ENCODE assay signal across 31 cellular contexts in genomic region chr1:42698081-42698813, GRCh38. TPM values are rescaled to one million over a fixed set of nuclear protein-coding genes. Genes with fewer than 3 reads are reported as not detected.
A peak's percentile ranks its signal among the peaks of the same experiment; 100 is the strongest.
DNase-seq lines count a peak whose midpoint lies in the region; ATAC-seq and TF ChIP-seq lines count a peak whose summit lies in the region.
"Had no signal": no experiment of that assay in that cellular context is flagged by ENCODE, and none has a peak within 500 bp of the region (broad histone marks: within the 10 kb centered on the region; RNA-seq: fewer than 3 reads in every experiment).

No MANE protein-coding gene starts in this region.

- TF ChIP-seq POLR2A in heart left ventricle (IDR thresholded peaks at IDR 0.05) = no peak

- CTCF ChIA-PET in activated CD8-positive, alpha-beta T cell treated with anti-CD3 and anti-CD28 coated beads for 36 hours (lab: Charles Lee) = interaction anchor here (1.4 kb wide), 1 partner anchor 36 kb away, joined by 3 read pairs; no protein-coding TSS in a partner anchor
- CTCF ChIA-PET in activated CD8-positive, alpha-beta T cell treated with anti-CD3 and anti-CD28 coated beads, Interleukin-2, amount 10 ng/mL, durations not matched to agents 7 days and 5 days (lab: Charles Lee) = no interaction called here

- no peak for DNase-seq in activated CD8-positive, alpha-beta T cell treated with anti-CD3 and anti-CD28 coated beads for 36 hours
- DNase-seq in activated CD8-positive, alpha-beta T cell treated with anti-CD3 and anti-CD28 coated beads, Interleukin-2, amount 10 ng/mL, durations not matched to agents 7 days and 5 days = no peak
- DNase-seq in T-helper 17 cell (no peak), endodermal cell (no peak), GM10266 (ENCODE audit: extremely low spot score) (no peak), heart left ventricle (no peak)
- DNase-seq: activated CD4-positive, alpha-beta T cell treated with anti-CD3 and anti-CD28 coated beads, Interleukin-2, amount 10 ng/mL, durations not matched to agents 24 days and 14 days; activated effector memory CD4-positive, alpha-beta T cell treated with Interleukin-2 at 50 U/mL for 16 hours; AML-193; amniotic stem cell; colonic mucosa; DMS53; effector memory CD4-positive, alpha-beta T cell; hippocampal formation; immature natural killer cell; NCI-H1105; NCI-H2029; NCI-H226; NCI-H774; occipital lobe; SK-N-SH had no signal

- no peak overlapping the region for H3K4me3 Mint-ChIP-seq in activated CD8-positive, alpha-beta T cell treated with anti-CD3 and anti-CD28 coated beads for 36 hours
- H3K4me3 Mint-ChIP-seq in activated CD8-positive, alpha-beta T cell treated with anti-CD3 and anti-CD28 coated beads, Interleukin-2, amount 10 ng/mL, durations not matched to agents 7 days and 5 days = no peak overlapping the region
- H3K4me3 Mint-ChIP-seq in T-helper 17 cell (no peak overlapping the region), endodermal cell (no peak overlapping the region)
- H3K4me3 Mint-ChIP-seq: activated CD4-positive, alpha-beta T cell treated with anti-CD3 and anti-CD28 coated beads, Interleukin-2, amount 10 ng/mL, durations not matched to agents 24 days and 14 days; IgD-negative memory B cell; immature natural killer cell had no signal

- no peaks in the 10 kb centered on the region for H3K27me3 Mint-ChIP-seq in activated CD8-positive, alpha-beta T cell treated with anti-CD3 and anti-CD28 coated beads for 36 hours
- no peaks in the 10 kb centered on the region for H3K27me3 Mint-ChIP-seq in activated CD8-positive, alpha-beta T cell treated with anti-CD3 and anti-CD28 coated beads, Interleukin-2, amount 10 ng/mL, durations not matched to agents 7 days and 5 days (ENCODE audit: low read depth)
- H3K27me3 Mint-ChIP-seq in T-helper 17 cell (no peaks in the 10 kb centered on the region), endodermal cell (ENCODE audit: insufficient read depth) (no peaks in the 10 kb centered on the region)
- H3K27me3 Mint-ChIP-seq: activated CD4-positive, alpha-beta T cell treated with anti-CD3 and anti-CD28 coated beads, Interleukin-2, amount 10 ng/mL, durations not matched to agents 24 days and 14 days; IgD-negative memory B cell had no signal

- 94 to 96% methylated on average over 4 of the region's 4 CpGs for WGBS in endodermal cell (ENCODE audit: insufficient coverage in 1 of 2, insufficient read length in 1 of 2), 2 experiments
- 89 to 97% (median 93%) methylated on average over 4 of the region's 4 CpGs for WGBS in heart left ventricle, 4 donors

- H3K4me1 ChIP-seq in endodermal cell (ENCODE audit: control insufficient read depth, insufficient read depth, low read length) (peaks cover 6% of the 10 kb centered on the region), heart left ventricle (peaks cover 0 to 8% (median 0%) of the 10 kb centered on the region in 12 donors)
- H3K4me1 ChIP-seq: breast epithelium, colonic mucosa had no signal

- peaks cover 93% of the 10 kb centered on the region for H3K36me3 Mint-ChIP-seq in activated CD8-positive, alpha-beta T cell treated with anti-CD3 and anti-CD28 coated beads for 36 hours (ENCODE audit: low read depth)
- peaks cover 90% of the 10 kb centered on the region for H3K36me3 Mint-ChIP-seq in activated CD8-positive, alpha-beta T cell treated with anti-CD3 and anti-CD28 coated beads, Interleukin-2, amount 10 ng/mL, durations not matched to agents 7 days and 5 days (ENCODE audit: low read depth)
- peaks cover 13% of the 10 kb centered on the region for H3K36me3 Mint-ChIP-seq in T-helper 17 cell (ENCODE audit: low read depth)
- peaks cover 94% of the 10 kb centered on the region for H3K36me3 Mint-ChIP-seq in endodermal cell (ENCODE audit: low read depth)

- no peak overlapping the region for H3K9ac ChIP-seq in endodermal cell (ENCODE audit: extremely low read depth, low read length, poor library complexity, severe bottlenecking)
- H3K9ac ChIP-seq: SK-N-SH had no signal

- H3K27me3 ChIP-seq in endodermal cell (ENCODE audit: control insufficient read depth, insufficient read depth, low read length, poor library complexity, severe bottlenecking) (no peaks in the 10 kb centered on the region), heart left ventricle (no peaks in the 10 kb centered on the region)
- H3K27me3 ChIP-seq: breast epithelium, colonic mucosa, esophagus muscularis mucosa, suprapubic skin had no signal

- H3K27ac ChIP-seq in endodermal cell (ENCODE audit: low read depth, low read length) (no peak overlapping the region), heart left ventricle (no peak overlapping the region)
- H3K27ac ChIP-seq: breast epithelium, colonic mucosa, esophagus muscularis mucosa, suprapubic skin had no signal

- no peaks in the 10 kb centered on the region for H3K9me3 Mint-ChIP-seq in activated CD8-positive, alpha-beta T cell treated with anti-CD3 and anti-CD28 coated beads for 36 hours
- no peaks in the 10 kb centered on the region for H3K9me3 Mint-ChIP-seq in activated CD8-positive, alpha-beta T cell treated with anti-CD3 and anti-CD28 coated beads, Interleukin-2, amount 10 ng/mL, durations not matched to agents 7 days and 5 days (ENCODE audit: insufficient read depth)
- no peaks in the 10 kb centered on the region for H3K9me3 Mint-ChIP-seq in endodermal cell
- H3K9me3 Mint-ChIP-seq: activated CD4-positive, alpha-beta T cell treated with anti-CD3 and anti-CD28 coated beads, Interleukin-2, amount 10 ng/mL, durations not matched to agents 24 days and 14 days; IgD-negative memory B cell; immature natural killer cell had no signal

- intact Hi-C loops in activated CD8-positive, alpha-beta T cell treated with anti-CD3 and anti-CD28 coated beads for 36 hours (cut with micrococcal nuclease) = no loop called here
- intact Hi-C loops in heart left ventricle (cut with DNase I) = no loop called here

- POLR2A ChIA-PET in activated CD8-positive, alpha-beta T cell treated with anti-CD3 and anti-CD28 coated beads for 36 hours (lab: Charles Lee) = interaction anchor here (0.6 to 2.3 kb wide), 3 partner anchors 15 to 72 kb away, joined by 3 to 12 read pairs (median 3); partner anchors contain the start of gene YBX1
- POLR2A ChIA-PET in activated CD8-positive, alpha-beta T cell treated with anti-CD3 and anti-CD28 coated beads, Interleukin-2, amount 10 ng/mL, durations not matched to agents 7 days and 5 days (lab: Charles Lee) = no interaction called here

- H3K9me3 ChIP-seq in T-helper 17 cell (ENCODE audit: control insufficient read depth, low read length, poor library complexity, severe bottlenecking) (no peaks in the 10 kb centered on the region), endodermal cell (ENCODE audit: control insufficient read depth, low read length) (no peaks in the 10 kb centered on the region), heart left ventricle (no peaks in the 10 kb centered on the region)
- H3K9me3 ChIP-seq: breast epithelium, colonic mucosa, SK-N-SH, suprapubic skin had no signal

- ATAC-seq in activated CD8-positive, alpha-beta T cell treated with anti-CD3 and anti-CD28 coated beads for 36 hours = no peak
- no peak for ATAC-seq in activated CD8-positive, alpha-beta T cell treated with anti-CD3 and anti-CD28 coated beads, Interleukin-2, amount 10 ng/mL, durations not matched to agents 7 days and 5 days
- ATAC-seq in T-helper 17 cell (no peak), heart left ventricle (no peak)
- ATAC-seq: left lobe of liver had no signal

- TF ChIP-seq CTCF in activated CD8-positive, alpha-beta T cell treated with anti-CD3 and anti-CD28 coated beads for 36 hours (IDR thresholded peaks at IDR 0.05) = no peak
- no peak for TF ChIP-seq CTCF in endodermal cell (conservative IDR thresholded peaks at IDR 0.05)
- TF ChIP-seq CTCF in GM10266 (IDR thresholded peaks at IDR 0.05; ENCODE audit: control insufficient read depth, insufficient read depth, low read depth, missing control alignments) = no peak
- TF ChIP-seq CTCF in heart left ventricle (IDR thresholded peaks at IDR 0.05) = no peak

- peaks cover 28% of the 10 kb centered on the region for H3K4me1 Mint-ChIP-seq in activated CD8-positive, alpha-beta T cell treated with anti-CD3 and anti-CD28 coated beads for 36 hours (ENCODE audit: low read depth)
- peaks cover 8% of the 10 kb centered on the region for H3K4me1 Mint-ChIP-seq in activated CD8-positive, alpha-beta T cell treated with anti-CD3 and anti-CD28 coated beads, Interleukin-2, amount 10 ng/mL, durations not matched to agents 7 days and 5 days (ENCODE audit: low read depth)
- H3K4me1 Mint-ChIP-seq in T-helper 17 cell (peaks cover 24% of the 10 kb centered on the region), endodermal cell (peaks cover 5% of the 10 kb centered on the region)

- peaks cover 99% of the 10 kb centered on the region for H3K36me3 ChIP-seq in endodermal cell (ENCODE audit: control insufficient read depth, insufficient read depth, low read length)
- H3K36me3 ChIP-seq in heart left ventricle = peaks cover 0 to 100% (median 94%) of the 10 kb centered on the region in 9 donors
- H3K36me3 ChIP-seq: breast epithelium had no signal

- peak overlapping the region; percentile 22 for H3K27ac Mint-ChIP-seq in activated CD8-positive, alpha-beta T cell treated with anti-CD3 and anti-CD28 coated beads for 36 hours
- no peak overlapping the region for H3K27ac Mint-ChIP-seq in activated CD8-positive, alpha-beta T cell treated with anti-CD3 and anti-CD28 coated beads, Interleukin-2, amount 10 ng/mL, durations not matched to agents 7 days and 5 days
- peak overlapping the region; percentile 91 for H3K27ac Mint-ChIP-seq in T-helper 17 cell
- peak overlapping the region; percentile 11 for H3K27ac Mint-ChIP-seq in endodermal cell
- H3K27ac Mint-ChIP-seq: activated CD4-positive, alpha-beta T cell treated with anti-CD3 and anti-CD28 coated beads, Interleukin-2, amount 10 ng/mL, durations not matched to agents 24 days and 14 days had no signal

- H3K4me3 ChIP-seq in endodermal cell (ENCODE audit: low read length) (no peak overlapping the region), heart left ventricle (no peak overlapping the region)
- H3K4me3 ChIP-seq: breast epithelium, colonic mucosa, esophagus muscularis mucosa, suprapubic skin had no signal

RNA-seq across cellular contexts. Expression of gene YBX1, which starts 16.0 kb away (rescaled TPM):
- total RNA-seq in activated CD8-positive, alpha-beta T cell treated with anti-CD3 and anti-CD28 coated beads for 36 hours = 1,000 to 10,000 TPM; 1,417 to 1,447 TPM
- total RNA-seq in activated CD8-positive, alpha-beta T cell treated with anti-CD3 and anti-CD28 coated beads, Interleukin-2, amount 10 ng/mL, durations not matched to agents 7 days and 5 days = 100 to 1,000 TPM; 733 to 791 TPM
- total RNA-seq in T-helper 17 cell (100 to 1,000 TPM; 340 to 372 TPM), endodermal cell (100 to 1,000 TPM; 655 to 668 TPM), heart left ventricle (1,000 to 10,000 TPM in 1 of 9 donors, 100 to 1,000 TPM in 8; 663 to 1,139 (median 788) TPM)
- polyA plus RNA-seq in endodermal cell (2013, experiment 1 of 2) = 1,068 TPM
- 1,071 TPM for polyA plus RNA-seq in endodermal cell (2013, experiment 2 of 2)
- 1,000 to 10,000 TPM in 1 of 2 donors, 100 to 1,000 TPM in 1; 638 to 1,226 TPM for polyA plus RNA-seq in heart left ventricle

RNA-seq across cellular contexts. Expression of gene PPIH, which starts 40.0 kb away (rescaled TPM):
- 100 to 1,000 TPM; 105 TPM for total RNA-seq in activated CD8-positive, alpha-beta T cell treated with anti-CD3 and anti-CD28 coated beads for 36 hours
- 100 to 1,000 TPM; 112 to 121 TPM for total RNA-seq in activated CD8-positive, alpha-beta T cell treated with anti-CD3 and anti-CD28 coated beads, Interleukin-2, amount 10 ng/mL, durations not matched to agents 7 days and 5 days
- total RNA-seq in T-helper 17 cell = 10 to 100 TPM; 31.1 to 39.2 TPM
- 10 to 100 TPM; 63.3 to 73.2 TPM for total RNA-seq in endodermal cell
- 48.6 TPM for polyA plus RNA-seq in endodermal cell (2013, experiment 1 of 2)
- polyA plus RNA-seq in endodermal cell (2013, experiment 2 of 2) = 50.8 TPM
- total RNA-seq in heart left ventricle = 10 to 100 TPM; 16.9 to 28.6 (median 19.4) TPM
- polyA plus RNA-seq in heart left ventricle = 10 to 100 TPM; 25.6 to 30.9 TPM

RNA-seq across cellular contexts. Expression of gene CLDN19, which starts 41.8 kb away (rescaled TPM):
- not detected for total RNA-seq in activated CD8-positive, alpha-beta T cell treated with anti-CD3 and anti-CD28 coated beads for 36 hours
- not detected for total RNA-seq in activated CD8-positive, alpha-beta T cell treated with anti-CD3 and anti-CD28 coated beads, Interleukin-2, amount 10 ng/mL, durations not matched to agents 7 days and 5 days
- total RNA-seq in T-helper 17 cell (not detected), endodermal cell (10 to 100 TPM; 31.6 to 32.6 TPM), heart left ventricle (under 1 TPM in 1 of 9 donors, not detected in 8; 0.11 TPM)
- 7.2 TPM for polyA plus RNA-seq in endodermal cell (2013, experiment 1 of 2)
- polyA plus RNA-seq in endodermal cell (2013, experiment 2 of 2) = 7.2 TPM
- under 1 TPM in 1 of 2 donors, not detected in 1; 0.01 TPM for polyA plus RNA-seq in heart left ventricle
- total RNA-seq: A172; activated CD4-positive, alpha-beta T cell treated with anti-CD3 and anti-CD28 coated beads, Interleukin-2, amount 10 ng/mL, durations not matched to agents 24 days and 14 days; colonic mucosa; frontal cortex; left lobe of liver; mesenteric fat pad; occipital lobe; T-helper 2 cell treated with Interferon-gamma antibody and Interleukin-4, amounts not matched to agents 100 ng/mL and 5 ng/mL, for 36 hours; ureter had no signal
- polyA plus RNA-seq: IgD-negative memory B cell, immature natural killer cell, SK-N-SH had no signal

Comparison
In these comparisons a context has a peak if more than half of its experiments do, and no peak if none do; other contexts are left out.
1. RNA of gene CLDN19, which starts 41.8 kb away (total RNA-seq): 31.6 to 32.6 TPM in endodermal cell; not detected in activated CD8-positive, alpha-beta T cell treated with anti-CD3 and anti-CD28 coated beads for 36 hours, not detected in activated CD8-positive, alpha-beta T cell treated with anti-CD3 and anti-CD28 coated beads, Interleukin-2, amount 10 ng/mL, durations not matched to agents 7 days and 5 days, not detected in T-helper 17 cell and 0.11 TPM in heart left ventricle; every median in the first group is over 10 times any median in the second.